ENCODE assay signal across 3 cellular contexts in genomic region chr9:76477818-76478217, GRCh38.
A peak's percentile ranks its signal among the peaks of the same experiment; 100 is the strongest.
TF ChIP-seq lines count a peak whose summit lies in the region.

No MANE protein-coding gene starts in this region.

TF ChIP-seq in A549, 52 proteins besides CTCF, POLR2A, EP300 and RAD21:
- TF ChIP-seq MAFK (IDR thresholded peaks at IDR 0.05; ENCODE audit: partially characterized antibody) = peak; percentile 76
TF ChIP-seq in A549: peak in this region for 1; not testable (repeated sequence) for 51.

TF ChIP-seq in IMR-90, 13 proteins besides CTCF, POLR2A, EP300 and RAD21:
- peak; percentile 45; the same call in 1 of the 2 replicates for TF ChIP-seq MAFK (IDR thresholded peaks at IDR 0.05; ENCODE audit: low read depth, low read length)

TF ChIP-seq in K562, 482 proteins besides CTCF, POLR2A, EP300 and RAD21:
- TF ChIP-seq ZNF316 (IDR thresholded peaks at IDR 0.05) = 0 out of 2 replicates have a peak, but pooled peaks have one; percentile 30
- TF ChIP-seq NFYB (IDR thresholded peaks at IDR 0.05; ENCODE audit: extremely low read depth, insufficient read length) = peak; percentile 31
